10 cellular contexts compared by ENCODE assay signal in the genomic region with DNA sequence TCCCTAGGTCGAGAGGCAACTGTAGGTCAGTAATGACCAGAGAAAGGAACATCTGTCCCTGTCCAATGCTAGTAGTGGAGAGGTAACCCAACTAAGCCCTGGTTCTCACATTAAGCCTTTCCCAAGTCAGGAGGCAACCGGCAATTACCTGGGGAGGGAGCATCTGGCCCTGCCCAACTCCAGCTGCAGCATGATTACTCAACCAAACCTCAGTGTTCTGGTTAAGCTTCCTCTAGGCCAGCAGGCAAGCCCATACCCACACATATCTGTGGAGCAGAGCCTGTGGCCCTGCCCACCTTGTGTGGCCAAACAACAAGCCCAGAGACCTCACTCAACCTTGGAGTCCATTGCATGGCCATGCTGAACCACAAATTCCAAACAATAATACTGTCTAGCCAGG.
"Had no signal": no experiment of that assay in that cellular context is flagged by ENCODE, and none has a peak within 500 bp of the region (broad histone marks: within the 10 kb centered on the region; RNA-seq: fewer than 3 reads in every experiment).

No MANE protein-coding gene starts in this region.

- H2AFZ ChIP-seq: GM23248 had no signal

- DNase-seq: GM23248, GOT3, H7, HFFc6, IMR-90, KG1 had no signal

- H3K27ac Mint-ChIP-seq: HFFc6 had no signal

- FAIRE-seq: HTR-8/SVneo, K562 had no signal

- H3K9ac ChIP-seq: GM23248 had no signal

- H3K4me3 Mint-ChIP-seq: HFFc6 had no signal

- H3K4me1 ChIP-seq: HAP-1 had no signal

- H3K9me3 ChIP-seq: HAP-1 had no signal

- H3K36me3 ChIP-seq: HAP-1 had no signal

- H3K4me3 ChIP-seq: GM23248, HAP-1, K562 had no signal

- ATAC-seq: HCT116, K562 had no signal

- H3K27ac ChIP-seq: GM23248 had no signal
